ENCODE assay signal across 1 cellular context in the genomic region with DNA sequence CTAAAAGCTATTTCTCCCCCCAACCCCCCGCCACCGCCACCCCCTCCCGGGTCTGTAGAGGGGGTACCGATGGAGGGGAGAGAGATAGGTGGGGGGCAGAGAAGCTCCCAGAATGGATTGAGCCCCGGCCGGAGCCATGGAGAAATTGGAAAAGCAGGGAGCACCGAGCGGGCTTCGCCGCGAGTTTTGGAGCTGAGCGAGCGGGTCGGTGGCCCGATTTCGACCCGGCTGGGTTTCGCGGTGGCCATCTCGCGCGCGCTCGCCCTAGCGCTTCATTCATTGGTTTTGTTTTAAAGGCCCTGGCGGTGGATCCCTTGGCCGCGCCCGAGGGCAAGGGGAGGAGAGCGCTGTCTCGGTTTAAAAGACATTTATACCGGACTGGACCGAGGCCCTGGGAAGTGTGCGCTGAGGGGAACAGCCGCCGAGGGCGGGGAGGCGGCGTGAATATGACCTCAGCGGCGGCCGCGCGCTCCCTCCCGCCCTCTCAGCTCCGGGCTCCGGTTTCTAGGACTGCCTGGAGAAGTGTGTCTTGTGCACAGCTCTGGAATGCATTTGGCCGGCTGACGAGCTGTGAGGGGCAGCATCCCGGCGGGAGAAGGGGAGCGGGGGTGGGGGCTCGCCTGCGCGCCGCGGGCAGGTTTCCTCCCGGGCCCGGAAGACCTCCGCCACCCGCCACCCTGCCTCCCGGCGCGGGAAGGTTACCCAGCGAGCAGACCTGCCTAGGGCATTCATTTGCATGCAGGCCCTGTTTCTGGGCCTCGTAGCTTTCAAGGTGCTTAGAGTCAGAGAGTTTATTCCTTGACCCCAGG.
TF ChIP-seq lines count a peak whose summit lies in the region.

No MANE protein-coding gene starts in this region.

TF ChIP-seq in SK-N-SH, 30 proteins besides CTCF, POLR2A, EP300 and RAD21 (continued from another document):
- TF ChIP-seq, protein P1, sequence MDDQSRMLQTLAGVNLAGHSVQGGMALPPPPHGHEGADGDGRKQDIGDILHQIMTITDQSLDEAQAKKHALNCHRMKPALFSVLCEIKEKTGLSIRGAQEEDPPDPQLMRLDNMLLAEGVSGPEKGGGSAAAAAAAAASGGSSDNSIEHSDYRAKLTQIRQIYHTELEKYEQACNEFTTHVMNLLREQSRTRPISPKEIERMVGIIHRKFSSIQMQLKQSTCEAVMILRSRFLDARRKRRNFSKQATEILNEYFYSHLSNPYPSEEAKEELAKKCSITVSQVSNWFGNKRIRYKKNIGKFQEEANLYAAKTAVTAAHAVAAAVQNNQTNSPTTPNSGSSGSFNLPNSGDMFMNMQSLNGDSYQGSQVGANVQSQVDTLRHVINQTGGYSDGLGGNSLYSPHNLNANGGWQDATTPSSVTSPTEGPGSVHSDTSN (IDR thresholded peaks at IDR 0.05) = peak; percentile 10; the same call in 1 of the 2 replicates
- TF ChIP-seq FOXM1 (IDR thresholded peaks at IDR 0.05; ENCODE audit: low read depth) (peak; percentile 16; the same call in 1 of the 2 replicates), JUND (IDR thresholded peaks at IDR 0.05) (no peak), POLR2AphosphoS5 (IDR thresholded peaks at IDR 0.05; ENCODE audit: low read depth, low read length) (peak; percentile 77; the same call in 1 of the 2 replicates), ELF1 (IDR thresholded peaks at IDR 0.05) (peak; percentile 30; the same call in 1 of the 2 replicates), NFIC (IDR thresholded peaks at IDR 0.05; ENCODE audit: borderline replicate concordance) (peak; percentile 76), NRF1 (IDR thresholded peaks at IDR 0.05; ENCODE audit: low read depth, low read length) (no peak), GABPA (IDR thresholded peaks at IDR 0.05; ENCODE audit: low read depth) (peak; percentile 45; the same call in 1 of the 2 replicates), FOSL2 (IDR thresholded peaks at IDR 0.05; ENCODE audit: borderline replicate concordance, low read depth) (peak; percentile 26; the same call in 1 of the 2 replicates), MXI1 (IDR thresholded peaks at IDR 0.05; ENCODE audit: low read depth, low read length) (peak; percentile 55), TEAD4 (IDR thresholded peaks at IDR 0.05; ENCODE audit: borderline replicate concordance, insufficient read depth) (peak; percentile 82), RXRA (IDR thresholded peaks at IDR 0.05; ENCODE audit: borderline replicate concordance, low read depth) (peak; percentile 80; the same call in 1 of the 2 replicates), SMC3 (IDR thresholded peaks at IDR 0.05; ENCODE audit: low read depth, low read length) (no peak), EZH2phosphoT487 (IDR thresholded peaks at IDR 0.05; ENCODE audit: borderline replicate concordance, low read depth) (no peak), MEF2A (IDR thresholded peaks at IDR 0.05; ENCODE audit: borderline replicate concordance, low read depth) (peak; percentile 32; the same call in 1 of the 2 replicates), RFX5 (IDR thresholded peaks at IDR 0.05; ENCODE audit: low read length) (no peak), SIN3A (IDR thresholded peaks at IDR 0.05; ENCODE audit: borderline replicate concordance, low read depth, low read length) (0 out of 2 replicates have a peak, but pooled peaks have one; percentile 29), TCF12 (IDR thresholded peaks at IDR 0.05) (peak; percentile 62)
- TF ChIP-seq, protein P2, sequence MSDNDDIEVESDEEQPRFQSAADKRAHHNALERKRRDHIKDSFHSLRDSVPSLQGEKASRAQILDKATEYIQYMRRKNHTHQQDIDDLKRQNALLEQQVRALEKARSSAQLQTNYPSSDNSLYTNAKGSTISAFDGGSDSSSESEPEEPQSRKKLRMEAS (IDR thresholded peaks at IDR 0.05; ENCODE audit: low read depth) = peak; percentile 67
- TF ChIP-seq, protein P3, sequence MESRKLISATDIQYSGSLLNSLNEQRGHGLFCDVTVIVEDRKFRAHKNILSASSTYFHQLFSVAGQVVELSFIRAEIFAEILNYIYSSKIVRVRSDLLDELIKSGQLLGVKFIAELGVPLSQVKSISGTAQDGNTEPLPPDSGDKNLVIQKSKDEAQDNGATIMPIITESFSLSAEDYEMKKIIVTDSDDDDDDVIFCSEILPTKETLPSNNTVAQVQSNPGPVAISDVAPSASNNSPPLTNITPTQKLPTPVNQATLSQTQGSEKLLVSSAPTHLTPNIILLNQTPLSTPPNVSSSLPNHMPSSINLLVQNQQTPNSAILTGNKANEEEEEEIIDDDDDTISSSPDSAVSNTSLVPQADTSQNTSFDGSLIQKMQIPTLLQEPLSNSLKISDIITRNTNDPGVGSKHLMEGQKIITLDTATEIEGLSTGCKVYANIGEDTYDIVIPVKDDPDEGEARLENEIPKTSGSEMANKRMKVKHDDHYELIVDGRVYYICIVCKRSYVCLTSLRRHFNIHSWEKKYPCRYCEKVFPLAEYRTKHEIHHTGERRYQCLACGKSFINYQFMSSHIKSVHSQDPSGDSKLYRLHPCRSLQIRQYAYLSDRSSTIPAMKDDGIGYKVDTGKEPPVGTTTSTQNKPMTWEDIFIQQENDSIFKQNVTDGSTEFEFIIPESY (IDR thresholded peaks at IDR 0.05; ENCODE audit: borderline replicate concordance, low read depth) = peak; percentile 54; the same call in 1 of the 2 replicates
